8 cellular contexts compared by ENCODE assay signal in the genomic region with DNA sequence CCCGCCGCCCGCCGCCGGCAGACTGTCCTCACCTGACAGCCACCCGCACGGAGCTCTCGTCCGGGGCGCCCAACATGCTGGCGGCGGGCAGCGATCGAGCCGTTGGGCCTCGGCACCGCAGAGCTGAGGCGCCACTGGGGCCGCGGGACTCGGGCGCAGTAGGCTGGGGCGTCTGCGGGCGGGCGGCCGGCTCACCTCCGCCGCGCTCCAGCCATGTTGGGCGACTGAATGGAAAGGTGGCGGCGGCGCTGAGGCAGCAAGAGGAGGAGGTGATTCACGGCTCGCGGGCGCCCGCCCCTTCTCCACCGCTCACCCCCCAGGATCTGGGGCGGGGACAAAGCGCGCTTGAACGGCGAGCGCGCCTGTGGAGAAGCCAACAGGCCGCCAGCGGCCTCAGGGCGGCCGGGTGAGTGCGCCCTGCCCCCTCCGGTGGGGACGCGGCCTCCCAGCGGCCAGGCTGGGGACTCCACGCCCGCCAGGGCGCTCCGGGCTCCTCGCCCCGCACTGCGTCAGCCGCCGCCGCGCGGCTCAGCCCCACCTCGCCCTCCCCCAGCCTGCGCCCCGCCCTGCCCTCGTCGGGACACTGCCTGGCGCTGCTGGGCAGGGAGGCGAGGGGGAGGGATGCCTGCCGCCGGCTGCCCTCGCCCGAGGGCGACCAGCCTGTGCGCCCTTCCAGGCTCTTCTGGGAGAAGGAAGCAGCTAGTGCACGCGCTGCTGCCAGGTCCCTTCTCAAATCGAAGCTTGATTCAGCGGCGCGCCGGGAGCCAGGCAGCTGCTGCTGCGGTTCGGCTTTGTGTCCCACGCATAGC. TPM values are rescaled to one million over a fixed set of nuclear protein-coding genes. Genes with fewer than 3 reads are reported as not detected.
DNase-seq lines count a peak whose midpoint lies in the region; ATAC-seq and TF ChIP-seq lines count a peak whose summit lies in the region.

A gene with protein sequence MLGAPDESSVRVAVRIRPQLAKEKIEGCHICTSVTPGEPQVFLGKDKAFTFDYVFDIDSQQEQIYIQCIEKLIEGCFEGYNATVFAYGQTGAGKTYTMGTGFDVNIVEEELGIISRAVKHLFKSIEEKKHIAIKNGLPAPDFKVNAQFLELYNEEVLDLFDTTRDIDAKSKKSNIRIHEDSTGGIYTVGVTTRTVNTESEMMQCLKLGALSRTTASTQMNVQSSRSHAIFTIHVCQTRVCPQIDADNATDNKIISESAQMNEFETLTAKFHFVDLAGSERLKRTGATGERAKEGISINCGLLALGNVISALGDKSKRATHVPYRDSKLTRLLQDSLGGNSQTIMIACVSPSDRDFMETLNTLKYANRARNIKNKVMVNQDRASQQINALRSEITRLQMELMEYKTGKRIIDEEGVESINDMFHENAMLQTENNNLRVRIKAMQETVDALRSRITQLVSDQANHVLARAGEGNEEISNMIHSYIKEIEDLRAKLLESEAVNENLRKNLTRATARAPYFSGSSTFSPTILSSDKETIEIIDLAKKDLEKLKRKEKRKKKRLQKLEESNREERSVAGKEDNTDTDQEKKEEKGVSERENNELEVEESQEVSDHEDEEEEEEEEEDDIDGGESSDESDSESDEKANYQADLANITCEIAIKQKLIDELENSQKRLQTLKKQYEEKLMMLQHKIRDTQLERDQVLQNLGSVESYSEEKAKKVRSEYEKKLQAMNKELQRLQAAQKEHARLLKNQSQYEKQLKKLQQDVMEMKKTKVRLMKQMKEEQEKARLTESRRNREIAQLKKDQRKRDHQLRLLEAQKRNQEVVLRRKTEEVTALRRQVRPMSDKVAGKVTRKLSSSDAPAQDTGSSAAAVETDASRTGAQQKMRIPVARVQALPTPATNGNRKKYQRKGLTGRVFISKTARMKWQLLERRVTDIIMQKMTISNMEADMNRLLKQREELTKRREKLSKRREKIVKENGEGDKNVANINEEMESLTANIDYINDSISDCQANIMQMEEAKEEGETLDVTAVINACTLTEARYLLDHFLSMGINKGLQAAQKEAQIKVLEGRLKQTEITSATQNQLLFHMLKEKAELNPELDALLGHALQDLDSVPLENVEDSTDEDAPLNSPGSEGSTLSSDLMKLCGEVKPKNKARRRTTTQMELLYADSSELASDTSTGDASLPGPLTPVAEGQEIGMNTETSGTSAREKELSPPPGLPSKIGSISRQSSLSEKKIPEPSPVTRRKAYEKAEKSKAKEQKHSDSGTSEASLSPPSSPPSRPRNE (N-terminal part only) (minus strand): TSS at position 226 of the 809 bp plus-strand sequence. CDS start 150 bp downstream, at position 76.

- H3K27ac ChIP-seq in hepatocyte = peak within 1 kb of the TSS; percentile 92

- peaks cover 24% of the 10 kb centered on the region for H3K4me1 ChIP-seq in hepatocyte (ENCODE audit: insufficient read depth)

- no peaks in the 10 kb centered on the region for H3K9me2 ChIP-seq in hepatocyte (replicated peaks; ENCODE audit: insufficient read depth)

- H3K4me2 ChIP-seq in hepatocyte = peak within 1 kb of the TSS; percentile 90

- H3K36me3 ChIP-seq in hepatocyte (replicated peaks; ENCODE audit: insufficient read depth, low read depth) = no peaks in the 10 kb centered on the region

- H2AFZ ChIP-seq in hepatocyte = peak within 1 kb of the TSS; percentile 93

- H3K79me2 ChIP-seq in hepatocyte = peaks cover 37% of the 10 kb centered on the region

- no peaks in the 10 kb centered on the region for H3K27me3 ChIP-seq in hepatocyte

- in situ Hi-C loops in GM13977 (cut with MboI; ENCODE audit: low pct_unique_long_range_greater_than_20kb, low sequenced_read_pairs, unreplicated experiment) = no loop called here
- in situ Hi-C loops in astrocyte of the cerebellum (cut with HindIII; ENCODE audit: low sequenced_read_pairs) = no loop called here

- WGBS in hepatocyte (ENCODE audit: low lambda C conversion rate, missing lambda C conversion rate) = under 1% methylated on average over 34 of the region's 91 CpGs

- H3K9me3 ChIP-seq in hepatocyte (ENCODE audit: low read depth) = no peaks in the 10 kb centered on the region

- peak; percentile 95 for ATAC-seq in HG02798 (IDR thresholded peaks at IDR 0.05; ENCODE audit: poor library complexity, unreplicated experiment)

- no peaks in the 10 kb centered on the region for H4K20me1 ChIP-seq in hepatocyte (ENCODE audit: insufficient read depth, poor library complexity, severe bottlenecking)

- peak; percentile 90 for DNase-seq in GM13977 (ENCODE audit: low spot score)
- DNase-seq in NCI-H146 (lab: John Stamatoyannopoulos, UW) = peak; percentile 95
- peak; percentile 73 to 93 (median 84) for DNase-seq in T-helper 2 cell
- DNase-seq in astrocyte of the cerebellum (ENCODE audit: low read depth) = peak; percentile 55
- peak; percentile 96 for DNase-seq in hepatocyte (ENCODE audit: low spot score)
- DNase-seq in retina = peak; percentile 93
- no peak for DNase-seq in GF-D8 (lab: John Stamatoyannopoulos, UW)

- H3K4me3 ChIP-seq in astrocyte of the cerebellum (ENCODE audit: low read depth, low read length) = peak within 1 kb of the TSS; percentile 77
- H3K4me3 ChIP-seq in hepatocyte = peak within 1 kb of the TSS; percentile 76

- TF ChIP-seq CTCF in GM13977 (IDR thresholded peaks at IDR 0.05; ENCODE audit: extremely low read depth, insufficient read depth, missing control alignments) (peak; percentile 59), astrocyte of the cerebellum (IDR thresholded peaks at IDR 0.05; ENCODE audit: low read depth, low read length, missing control alignments) (peak; percentile 46), hepatocyte (IDR thresholded peaks at IDR 0.05; ENCODE audit: poor library complexity) (peak; percentile 36)

RNA-seq across cellular contexts. Expression of the gene that starts here (rescaled TPM):
- total RNA-seq in hepatocyte = 55.1 and 62.1 TPM in 2 replicates
- 25.0 and 35.7 TPM in 2 replicates for polyA plus RNA-seq in hepatocyte
